ENCODE assay signal across 13 cellular contexts in genomic region chr14:81831128-81831815, GRCh38.
A peak's percentile ranks its signal among the peaks of the same experiment; 100 is the strongest.
DNase-seq lines count a peak whose midpoint lies in the region; ATAC-seq and TF ChIP-seq lines count a peak whose summit lies in the region.
"Had no signal": no experiment of that assay in that cellular context is flagged by ENCODE, and none has a peak within 500 bp of the region (broad histone marks: within the 10 kb centered on the region; RNA-seq: fewer than 3 reads in every experiment).

No MANE protein-coding gene starts in this region.

- H3K36me3 ChIP-seq in cardiac muscle cell, result no peaks in the 10 kb centered on the region
- no peaks in the 10 kb centered on the region for H3K36me3 ChIP-seq in neural cell (ENCODE audit: insufficient read depth, low read length)

- ATAC-seq in GM18867 (IDR thresholded peaks at IDR 0.05; ENCODE audit: unreplicated experiment), result no peak

- H3K9me2 ChIP-seq in neural cell (ENCODE audit: insufficient read depth, low read length), result no peaks in the 10 kb centered on the region

- TF ChIP-seq EP300 in neural cell (conservative IDR thresholded peaks at IDR 0.05; ENCODE audit: poor library complexity, severe bottlenecking), result no peak

- no peak overlapping the region for H3K27ac ChIP-seq in cardiac muscle cell
- H3K27ac ChIP-seq in neural cell (ENCODE audit: low read length), result no peak overlapping the region
- H3K27ac ChIP-seq: RWPE1 had no signal

- H3K4me1 ChIP-seq in cardiac muscle cell (ENCODE audit: low read depth), result no peaks in the 10 kb centered on the region

- in situ Hi-C loops in G401 (cut with HindIII; ENCODE audit: low sequenced_read_pairs), result no loop called here

- DNase-seq in G401 (ENCODE audit: low spot score), result peak; percentile 24
- peak; percentile 21 for DNase-seq in OCI-M1 (lab: John Stamatoyannopoulos, UW)
- peak; percentile 0 to 12 for DNase-seq in cardiac muscle cell (ENCODE audit: low read depth in 1 of 2, low spot score in 1 of 2)
- DNase-seq in NCI-H1092 (lab: John Stamatoyannopoulos, UW), result no peak
- no peak for DNase-seq in activated T-cell treated with anti-CD3 and anti-CD28 coated beads for 4 hours
- DNase-seq in NCI-H2107 (lab: John Stamatoyannopoulos, UW), result no peak
- DNase-seq: activated CD4-positive, alpha-beta T cell treated with anti-CD3 and anti-CD28 coated beads, Interleukin-2, amount 50 U/mL, for 48 hours; NCI-H1048; NCI-H510A treated with DMSO at 0.1 percent for 48 hours; T-helper 2 cell had no signal

- no peaks in the 10 kb centered on the region for H3K27me3 ChIP-seq in cardiac muscle cell
- H3K27me3 ChIP-seq in neural cell (ENCODE audit: insufficient read depth, low read depth, low read length), result no peaks in the 10 kb centered on the region

- H3K9me3 ChIP-seq in cardiac muscle cell (ENCODE audit: low read depth) (no peaks in the 10 kb centered on the region), neural cell (ENCODE audit: low read length) (peaks cover 4% of the 10 kb centered on the region)

- H4K20me1 ChIP-seq in neural cell (ENCODE audit: insufficient read depth), result no peaks in the 10 kb centered on the region

- TF ChIP-seq CTCF in cardiac muscle cell (IDR thresholded peaks at IDR 0.05; ENCODE audit: low read depth, low read length), result no peak
- peak; percentile 18 for TF ChIP-seq CTCF in neural cell (IDR thresholded peaks at IDR 0.05; ENCODE audit: poor library complexity, severe bottlenecking)

- H3K79me2 ChIP-seq in neural cell (replicated peaks; ENCODE audit: insufficient read depth, low read length), result no peaks in the 10 kb centered on the region

- no peak overlapping the region for H2AFZ ChIP-seq in neural cell (ENCODE audit: low read depth, low read length)

- H3K9ac ChIP-seq in neural cell (ENCODE audit: low read length), result no peak overlapping the region

- H3K4me2 ChIP-seq in neural cell (ENCODE audit: low read length), result no peak overlapping the region

- H3K4me3 ChIP-seq in cardiac muscle cell (no peak overlapping the region), neural cell (ENCODE audit: low read length) (no peak overlapping the region)

- TF ChIP-seq RAD21 in neural cell (conservative IDR thresholded peaks at IDR 0.05), result no peak

- no peaks in the 10 kb centered on the region for H3F3A ChIP-seq in neural cell (ENCODE audit: insufficient read depth, low read length, poor library complexity, severe bottlenecking)

TF ChIP-seq in neural cell, 6 proteins besides CTCF, POLR2A, EP300 and RAD21:
- TF ChIP-seq EZH2 (IDR thresholded peaks at IDR 0.05; ENCODE audit: borderline replicate concordance, insufficient read depth, low read length, poor library complexity, severe bottlenecking), result no peak
- no peak for TF ChIP-seq SMC3 (conservative IDR thresholded peaks at IDR 0.05; ENCODE audit: poor library complexity)
- TF ChIP-seq MXI1 (conservative IDR thresholded peaks at IDR 0.05; ENCODE audit: poor library complexity, severe bottlenecking), result no peak
- no peak for TF ChIP-seq TAF1 (IDR thresholded peaks at IDR 0.05; ENCODE audit: low read depth)
- TF ChIP-seq, protein P1, sequence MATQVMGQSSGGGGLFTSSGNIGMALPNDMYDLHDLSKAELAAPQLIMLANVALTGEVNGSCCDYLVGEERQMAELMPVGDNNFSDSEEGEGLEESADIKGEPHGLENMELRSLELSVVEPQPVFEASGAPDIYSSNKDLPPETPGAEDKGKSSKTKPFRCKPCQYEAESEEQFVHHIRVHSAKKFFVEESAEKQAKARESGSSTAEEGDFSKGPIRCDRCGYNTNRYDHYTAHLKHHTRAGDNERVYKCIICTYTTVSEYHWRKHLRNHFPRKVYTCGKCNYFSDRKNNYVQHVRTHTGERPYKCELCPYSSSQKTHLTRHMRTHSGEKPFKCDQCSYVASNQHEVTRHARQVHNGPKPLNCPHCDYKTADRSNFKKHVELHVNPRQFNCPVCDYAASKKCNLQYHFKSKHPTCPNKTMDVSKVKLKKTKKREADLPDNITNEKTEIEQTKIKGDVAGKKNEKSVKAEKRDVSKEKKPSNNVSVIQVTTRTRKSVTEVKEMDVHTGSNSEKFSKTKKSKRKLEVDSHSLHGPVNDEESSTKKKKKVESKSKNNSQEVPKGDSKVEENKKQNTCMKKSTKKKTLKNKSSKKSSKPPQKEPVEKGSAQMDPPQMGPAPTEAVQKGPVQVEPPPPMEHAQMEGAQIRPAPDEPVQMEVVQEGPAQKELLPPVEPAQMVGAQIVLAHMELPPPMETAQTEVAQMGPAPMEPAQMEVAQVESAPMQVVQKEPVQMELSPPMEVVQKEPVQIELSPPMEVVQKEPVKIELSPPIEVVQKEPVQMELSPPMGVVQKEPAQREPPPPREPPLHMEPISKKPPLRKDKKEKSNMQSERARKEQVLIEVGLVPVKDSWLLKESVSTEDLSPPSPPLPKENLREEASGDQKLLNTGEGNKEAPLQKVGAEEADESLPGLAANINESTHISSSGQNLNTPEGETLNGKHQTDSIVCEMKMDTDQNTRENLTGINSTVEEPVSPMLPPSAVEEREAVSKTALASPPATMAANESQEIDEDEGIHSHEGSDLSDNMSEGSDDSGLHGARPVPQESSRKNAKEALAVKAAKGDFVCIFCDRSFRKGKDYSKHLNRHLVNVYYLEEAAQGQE (IDR thresholded peaks at IDR 0.05; ENCODE audit: borderline replicate concordance), result no peak
- TF ChIP-seq POLR2AphosphoS5 (IDR thresholded peaks at IDR 0.05), result no peak

Comparison
In these comparisons a context has a peak if more than half of its experiments do, and no peak if none do; other contexts are left out.
1. DNase-seq: peak in G401 (single experiment), OCI-M1 (single experiment) and cardiac muscle cell (2 of 2); none in NCI-H1092 (single experiment), activated T-cell treated with anti-CD3 and anti-CD28 coated beads for 4 hours (single experiment) and NCI-H2107 (single experiment).